14 cellular contexts compared by ENCODE assay signal in genomic region chr16:630024-630814, GRCh38. TPM values are rescaled to one million over a fixed set of nuclear protein-coding genes. Genes with fewer than 3 reads are reported as not detected.
DNase-seq lines count a peak whose midpoint lies in the region; ATAC-seq lines count a peak whose summit lies in the region.
"Had no signal": no experiment of that assay in that cellular context is flagged by ENCODE, and none has a peak within 500 bp of the region (broad histone marks: within the 10 kb centered on the region; RNA-seq: fewer than 3 reads in every experiment).

No MANE protein-coding gene starts in this region.

- H3K27me3 ChIP-seq in BLaER1, result no peaks in the 10 kb centered on the region
- no peaks in the 10 kb centered on the region for H3K27me3 ChIP-seq in iPS-20b (ENCODE audit: insufficient read depth, low read length)

- H3K36me3 ChIP-seq in BLaER1 (peaks cover 71% of the 10 kb centered on the region), iPS-20b (ENCODE audit: insufficient read depth, low read depth, low read length) (no peaks in the 10 kb centered on the region; the same call in 1 of the 2 replicates)

- 0 out of 2 replicates have a peak overlapping the region, but pooled peaks have one; percentile 26 for H3K27ac ChIP-seq in BLaER1
- peak overlapping the region; percentile 2 for H3K27ac ChIP-seq in iPS-20b (ENCODE audit: low read length)

- peaks cover 68% of the 10 kb centered on the region for H4K20me1 ChIP-seq in BLaER1

- no peak overlapping the region for H3K4me3 ChIP-seq in BLaER1
- peak overlapping the region; percentile 66; the same call in 1 of the 2 replicates for H3K4me3 ChIP-seq in iPS-20b (ENCODE audit: low read length)

- H3K9ac ChIP-seq in BLaER1 (peak overlapping the region; percentile 34; the same call in 1 of the 2 replicates), iPS-20b (ENCODE audit: low read depth, low read length) (peak overlapping the region; percentile 68; the same call in 1 of the 2 replicates)

- H3K4me2 ChIP-seq in BLaER1, result peak overlapping the region; percentile 66

- no peaks in the 10 kb centered on the region for H3K9me3 ChIP-seq in BLaER1
- no peaks in the 10 kb centered on the region for H3K9me3 ChIP-seq in iPS-20b (ENCODE audit: insufficient read depth, low read depth, low read length)

- intact Hi-C loops in posterior vena cava (cut with DNase I), result loop anchor here in 1 of 2 donors (5.0 kb wide), 1 partner anchor 38 kb away; the partner anchor contains the start of gene RAB40C

- peak; percentile 44 for DNase-seq in SK-N-DZ (ENCODE audit: low spot score)
- peak; percentile 77 for DNase-seq in posterior vena cava (ENCODE audit: low spot score)
- DNase-seq in T-helper 2 cell, result no peak
- DNase-seq: activated B cell treated with CpG ODN at 0.5 μM for 24 hours; activated naive CD4-positive, alpha-beta T cell treated with anti-CD3 and anti-CD28 coated beads, Interleukin-2, amount 10 ng/mL, durations not matched to agents 7 days and 5 days; DMS79 treated with DMSO at 0.1 percent for 48 hours; naive thymus-derived CD8-positive, alpha-beta T cell; NCI-H345 had no signal

- H3K4me1 ChIP-seq in BLaER1 (peaks cover 38% of the 10 kb centered on the region), iPS-20b (ENCODE audit: insufficient read depth, low read length) (peaks cover 12% of the 10 kb centered on the region; the same call in 1 of the 2 replicates)

- ATAC-seq in HG03520 (IDR thresholded peaks at IDR 0.05; ENCODE audit: unreplicated experiment), result no peak
- no peak for ATAC-seq in GM19397 (IDR thresholded peaks at IDR 0.05; ENCODE audit: unreplicated experiment)
- ATAC-seq in GM18868 (IDR thresholded peaks at IDR 0.05; ENCODE audit: unreplicated experiment), result no peak
- ATAC-seq: naive thymus-derived CD8-positive, alpha-beta T cell had no signal

RNA-seq across cellular contexts. Expression of gene WFIKKN1, which starts 0.6 kb away (rescaled TPM):
- 4.0 and 5.7 TPM in 2 replicates for polyA plus RNA-seq in SK-N-DZ (2014; cell fraction: cytosol; rRNA removed)
- polyA plus RNA-seq in SK-N-DZ (2014; cell fraction: nucleus; rRNA removed), result 5.5 and 7.7 TPM in 2 replicates
- under 1 TPM; 0.14 TPM for total RNA-seq in posterior vena cava
- total RNA-seq: bronchial epithelial cell had no signal

RNA-seq across cellular contexts. Expression of gene METTL26, which starts 5.9 kb away (rescaled TPM):
- polyA plus RNA-seq in SK-N-DZ (2014; cell fraction: cytosol; rRNA removed), result 188 and 252 TPM in 2 replicates
- 300 and 428 TPM in 2 replicates for polyA plus RNA-seq in SK-N-DZ (2014; cell fraction: nucleus; rRNA removed)
- 10 to 100 TPM; 43.3 to 63.2 TPM for total RNA-seq in posterior vena cava

RNA-seq across cellular contexts. Expression of gene MCRIP2, which starts 11.4 kb away (rescaled TPM):
- 54.8 and 62.9 TPM in 2 replicates for polyA plus RNA-seq in SK-N-DZ (2014; cell fraction: cytosol; rRNA removed)
- polyA plus RNA-seq in SK-N-DZ (2014; cell fraction: nucleus; rRNA removed), result 97.2 and 119 TPM in 2 replicates
- total RNA-seq in posterior vena cava, result 10 to 100 TPM; 19.0 to 21.5 TPM

RNA-seq across cellular contexts. Expression of gene WDR90, which starts 18.9 kb away (rescaled TPM):
- polyA plus RNA-seq in SK-N-DZ (2014; cell fraction: cytosol; rRNA removed), result 19.0 and 29.7 TPM in 2 replicates
- polyA plus RNA-seq in SK-N-DZ (2014; cell fraction: nucleus; rRNA removed), result 281 and 437 TPM in 2 replicates
- 10 to 100 TPM; 13.4 to 14.9 TPM for total RNA-seq in posterior vena cava

RNA-seq across cellular contexts. Expression of gene RHOT2, which starts 37.7 kb away (rescaled TPM):
- 101 and 112 TPM in 2 replicates for polyA plus RNA-seq in SK-N-DZ (2014; cell fraction: cytosol; rRNA removed)
- 1,136 and 1,411 TPM in 2 replicates for polyA plus RNA-seq in SK-N-DZ (2014; cell fraction: nucleus; rRNA removed)
- 10 to 100 TPM; 57.5 to 65.1 TPM for total RNA-seq in posterior vena cava

Comparison
In these comparisons a context has a peak if more than half of its experiments do, and no peak if none do; other contexts are left out.
1. DNase-seq: peak in SK-N-DZ (single experiment) and posterior vena cava (single experiment); none in T-helper 2 cell (0 of 5).